ENCODE assay signal across 8 cellular contexts in the genomic region with DNA sequence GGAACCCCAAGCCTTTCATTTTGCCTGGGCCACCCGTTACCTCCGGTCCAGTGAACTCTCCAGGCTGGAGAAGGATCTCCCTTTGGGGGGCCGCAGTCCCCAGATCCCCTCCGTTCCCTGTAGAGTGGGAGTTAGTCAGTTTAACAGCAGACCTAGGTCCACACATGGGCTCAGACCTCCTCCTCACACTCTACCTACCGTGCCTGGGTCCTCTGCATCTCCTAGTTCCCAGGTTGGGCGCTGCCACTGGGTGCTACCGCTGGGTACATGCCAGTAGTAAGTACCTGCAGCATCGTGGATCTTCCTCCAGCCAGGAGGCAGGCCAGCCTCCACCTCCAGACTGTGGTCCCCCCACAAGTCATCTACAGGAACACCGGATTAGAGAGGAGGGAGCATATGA. TPM values are rescaled to one million over a fixed set of nuclear protein-coding genes. Genes with fewer than 3 reads are reported as not detected.
DNase-seq lines count a peak whose midpoint lies in the region; FAIRE-seq and TF ChIP-seq lines count a peak whose summit lies in the region.

No MANE protein-coding gene starts in this region.

- no peaks in the 10 kb centered on the region for H3K9me3 ChIP-seq in CD8-positive, alpha-beta memory T cell (ENCODE audit: low read length)
- no peaks in the 10 kb centered on the region for H3K9me3 ChIP-seq in OCI-LY1 (ENCODE audit: low read length)
- no peaks in the 10 kb centered on the region for H3K9me3 ChIP-seq in endodermal cell (ENCODE audit: control insufficient read depth, low read length)

- H3K4me2 ChIP-seq in OCI-LY1 (ENCODE audit: low read length), result peak overlapping the region; percentile 94

- peaks cover 30% of the 10 kb centered on the region for H3K4me1 ChIP-seq in CD8-positive, alpha-beta memory T cell (ENCODE audit: insufficient read depth, low read length)
- H3K4me1 ChIP-seq in OCI-LY1 (ENCODE audit: insufficient read depth, low read length, severe bottlenecking) (peaks cover 27% of the 10 kb centered on the region), endodermal cell (ENCODE audit: control insufficient read depth, insufficient read depth, low read length) (peaks cover 14% of the 10 kb centered on the region)

- no peaks in the 10 kb centered on the region for H3F3A ChIP-seq in OCI-LY1 (ENCODE audit: insufficient read depth, low read length)

- 88% methylated on average over 9 of the region's 9 CpGs; no CpG with 5 or more reads in 1 of the 2 experiments for WGBS in endodermal cell (ENCODE audit: insufficient coverage in 1 of 2, insufficient read length in 1 of 2), 2 experiments

- H3K79me2 ChIP-seq in OCI-LY1 (ENCODE audit: insufficient read depth, low read length), result no peaks in the 10 kb centered on the region

- no peaks in the 10 kb centered on the region for H3K27me3 ChIP-seq in CD8-positive, alpha-beta memory T cell (ENCODE audit: insufficient read depth, low read length, poor library complexity, severe bottlenecking)
- H3K27me3 ChIP-seq in OCI-LY1 (ENCODE audit: insufficient read depth, low read length) (no peaks in the 10 kb centered on the region), endodermal cell (ENCODE audit: control insufficient read depth, insufficient read depth, low read length, poor library complexity, severe bottlenecking) (no peaks in the 10 kb centered on the region)

- POLR2A ChIA-PET in CD8-positive, alpha-beta memory T cell (lab: Charles Lee), result interaction anchor here (0.6 to 2.9 kb wide), 7 partner anchors 9 to 162 kb away, joined by 3 to 29 read pairs (median 3); partner anchors contain the start of genes ANKHD1, EIF4EBP3, IK and NDUFA2

- H3K27ac Mint-ChIP-seq in CD8-positive, alpha-beta memory T cell, result peak overlapping the region; percentile 87 to 100 (median 98)
- peak overlapping the region; percentile 89 for H3K27ac Mint-ChIP-seq in endodermal cell
- H3K27ac Mint-ChIP-seq in osteocyte (ENCODE audit: unreplicated experiment), result peak overlapping the region; percentile 93

- TF ChIP-seq CTCF in OCI-LY1 (IDR thresholded peaks at IDR 0.05; ENCODE audit: low read length), result no peak
- no peak for TF ChIP-seq CTCF in endodermal cell (conservative IDR thresholded peaks at IDR 0.05)
- no peak for TF ChIP-seq CTCF in osteocyte (IDR thresholded peaks at IDR 0.05)

- H3K9me3 Mint-ChIP-seq in CD8-positive, alpha-beta memory T cell, result no peaks in the 10 kb centered on the region
- H3K9me3 Mint-ChIP-seq in endodermal cell (no peaks in the 10 kb centered on the region), osteocyte (ENCODE audit: unreplicated experiment) (no peaks in the 10 kb centered on the region)

- peak overlapping the region; percentile 90 for H3K4me3 ChIP-seq in CD8-positive, alpha-beta memory T cell (ENCODE audit: low read length)
- H3K4me3 ChIP-seq in OCI-LY1 (ENCODE audit: low read depth, low read length, poor library complexity, severe bottlenecking) (peak overlapping the region; percentile 79), endodermal cell (ENCODE audit: low read length) (peak overlapping the region; percentile 93)

- H3K36me3 ChIP-seq in CD8-positive, alpha-beta memory T cell (ENCODE audit: insufficient read depth, low read length), result peaks cover 21% of the 10 kb centered on the region
- peaks cover 23% of the 10 kb centered on the region for H3K36me3 ChIP-seq in OCI-LY1 (ENCODE audit: insufficient read depth, low read length)
- H3K36me3 ChIP-seq in endodermal cell (ENCODE audit: control insufficient read depth, insufficient read depth, low read length), result peaks cover 31% of the 10 kb centered on the region

- H4K20me1 ChIP-seq in OCI-LY1 (ENCODE audit: insufficient read depth, low read length), result no peaks in the 10 kb centered on the region

- DNase-seq in CD8-positive, alpha-beta memory T cell, result no peak
- no peak for DNase-seq in endodermal cell
- no peak for DNase-seq in osteocyte (ENCODE audit: extremely low spot score, unreplicated experiment)
- DNase-seq in RCC 7860 (ENCODE audit: low spot score), result no peak
- DNase-seq in dedifferentiated amniotic fluid mesenchymal stem cell (ENCODE audit: extremely low spot score), result no peak
- no peak for DNase-seq in EL
- DNase-seq in epidermal melanocyte (ENCODE audit: insufficient read length, low spot score), result no peak

- no peak for FAIRE-seq in RCC 7860 (lab: Jason Lieb, UNC)

- H3K9ac ChIP-seq in OCI-LY1 (ENCODE audit: low read length) (peak overlapping the region; percentile 92), endodermal cell (ENCODE audit: extremely low read depth, low read length, poor library complexity, severe bottlenecking) (peak overlapping the region; percentile 84)

- H3K4me3 Mint-ChIP-seq in CD8-positive, alpha-beta memory T cell, result peak overlapping the region; percentile 87 to 98 (median 96)
- peak overlapping the region; percentile 99 for H3K4me3 Mint-ChIP-seq in endodermal cell
- H3K4me3 Mint-ChIP-seq in osteocyte (ENCODE audit: unreplicated experiment), result peak overlapping the region; percentile 95

- H3K36me3 Mint-ChIP-seq in CD8-positive, alpha-beta memory T cell, result peaks cover 4 to 59% (median 5%) of the 10 kb centered on the region in 3 donors
- H3K36me3 Mint-ChIP-seq in endodermal cell (ENCODE audit: low read depth), result peaks cover 26% of the 10 kb centered on the region
- H3K36me3 Mint-ChIP-seq in osteocyte (ENCODE audit: unreplicated experiment), result peaks cover 18% of the 10 kb centered on the region

- H3K4me1 Mint-ChIP-seq in CD8-positive, alpha-beta memory T cell, result peaks cover 35 to 68% (median 49%) of the 10 kb centered on the region in 3 donors
- H3K4me1 Mint-ChIP-seq in endodermal cell (peaks cover 17% of the 10 kb centered on the region), osteocyte (ENCODE audit: unreplicated experiment) (peaks cover 36% of the 10 kb centered on the region)

- peak overlapping the region; percentile 91 for H3K27ac ChIP-seq in CD8-positive, alpha-beta memory T cell (ENCODE audit: low read depth, low read length)
- H3K27ac ChIP-seq in OCI-LY1 (ENCODE audit: low read depth, low read length, poor library complexity, severe bottlenecking) (no peak overlapping the region), endodermal cell (ENCODE audit: low read depth, low read length) (no peak overlapping the region)

- no peaks in the 10 kb centered on the region for H3K9me2 ChIP-seq in OCI-LY1 (ENCODE audit: low read depth, low read length)

- H3K27me3 Mint-ChIP-seq in CD8-positive, alpha-beta memory T cell, result no peaks in the 10 kb centered on the region
- no peaks in the 10 kb centered on the region for H3K27me3 Mint-ChIP-seq in endodermal cell (ENCODE audit: insufficient read depth)
- H3K27me3 Mint-ChIP-seq in osteocyte (ENCODE audit: unreplicated experiment), result no peaks in the 10 kb centered on the region

- no peak overlapping the region for H2AFZ ChIP-seq in OCI-LY1 (ENCODE audit: low read length)

- CTCF ChIA-PET in CD8-positive, alpha-beta memory T cell (lab: Charles Lee), result interaction anchor here (1.2 to 1.6 kb wide), 2 partner anchors 16 to 69 kb away, joined by 3 to 8 read pairs; partner anchors contain the start of genes CD14 and EIF4EBP3

RNA-seq across cellular contexts. Expression of gene APBB3, which starts 0.8 kb away (rescaled TPM):
- total RNA-seq in CD8-positive, alpha-beta memory T cell, result 10 to 100 TPM; 14.1 to 17.0 TPM
- polyA plus RNA-seq in CD8-positive, alpha-beta memory T cell, result 3.5 TPM
- total RNA-seq in endodermal cell (10 to 100 TPM; 36.4 to 41.4 TPM), osteocyte (62.3 and 70.7 TPM in 2 replicates)
- polyA plus RNA-seq in endodermal cell (2013, experiment 1 of 2), result 45.7 TPM
- polyA plus RNA-seq in endodermal cell (2013, experiment 2 of 2), result 33.2 TPM

RNA-seq across cellular contexts. Expression of gene SLC35A4, which starts 1.1 kb away (rescaled TPM):
- 100 to 1,000 TPM; 120 to 126 TPM for total RNA-seq in CD8-positive, alpha-beta memory T cell
- 105 TPM for polyA plus RNA-seq in CD8-positive, alpha-beta memory T cell
- total RNA-seq in endodermal cell (10 to 100 TPM; 61.6 to 68.9 TPM), osteocyte (79.6 and 80.9 TPM in 2 replicates)
- polyA plus RNA-seq in endodermal cell (2013, experiment 1 of 2), result 60.1 TPM
- 54.3 TPM for polyA plus RNA-seq in endodermal cell (2013, experiment 2 of 2)

RNA-seq across cellular contexts. Expression of gene SRA1, which starts 6.3 kb away (rescaled TPM):
- total RNA-seq in CD8-positive, alpha-beta memory T cell, result 10 to 100 TPM; 59.6 to 60.7 TPM
- 36.1 TPM for polyA plus RNA-seq in CD8-positive, alpha-beta memory T cell
- total RNA-seq in endodermal cell (10 to 100 TPM; 40.5 to 42.9 TPM), osteocyte (41.9 and 43.7 TPM in 2 replicates)
- 31.3 TPM for polyA plus RNA-seq in endodermal cell (2013, experiment 1 of 2)
- 29.4 TPM for polyA plus RNA-seq in endodermal cell (2013, experiment 2 of 2)

RNA-seq across cellular contexts. Expression of gene EIF4EBP3, which starts 16.1 kb away (rescaled TPM):
- total RNA-seq in CD8-positive, alpha-beta memory T cell, result 10 to 100 TPM; 11.1 to 11.9 TPM
- polyA plus RNA-seq in CD8-positive, alpha-beta memory T cell, result 22.2 TPM
- 1 to 10 TPM; 5.1 to 6.3 TPM for total RNA-seq in endodermal cell
- 3.2 TPM for polyA plus RNA-seq in endodermal cell (2013, experiment 1 of 2)
- 3.7 TPM for polyA plus RNA-seq in endodermal cell (2013, experiment 2 of 2)
- 13.2 and 14.7 TPM in 2 replicates for total RNA-seq in osteocyte
